21 cellular contexts compared by ENCODE assay signal in the genomic region with DNA sequence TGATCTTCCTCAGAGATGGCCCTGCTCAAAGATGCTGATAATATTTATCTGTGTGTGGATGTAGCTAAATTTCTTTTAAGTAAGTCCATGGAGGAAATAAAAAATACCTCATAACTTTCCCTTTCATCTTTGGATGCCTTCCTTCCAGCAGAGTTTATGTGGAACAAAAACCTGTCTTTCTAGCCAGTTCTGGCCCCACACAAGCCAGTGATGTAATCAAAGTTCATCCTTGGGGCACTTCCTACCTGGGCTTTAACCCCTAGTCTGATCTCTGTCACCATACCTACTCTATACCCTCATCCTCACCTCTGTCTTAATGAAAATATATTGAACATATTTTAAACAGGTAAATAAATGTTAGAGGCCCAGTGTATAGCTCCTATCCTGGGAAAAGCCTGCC.
"Had no signal": no experiment of that assay in that cellular context is flagged by ENCODE, and none has a peak within 500 bp of the region (broad histone marks: within the 10 kb centered on the region; RNA-seq: fewer than 3 reads in every experiment).

No MANE protein-coding gene starts in this region.

- H3K4me3 ChIP-seq: coronary artery, dorsolateral prefrontal cortex, esophagus squamous epithelium, hepatocyte, mucosa of descending colon, spleen, testis, tibial nerve had no signal

- H3K4me3 Mint-ChIP-seq: naive thymus-derived CD8-positive, alpha-beta T cell; stimulated activated naive B cell treated with anti-CD40 and anti-IgM and Interleukin-4, amounts not matched to agents 10 μg/mL and 1 μg/mL and 100 μg/mL, for 72 hours; stimulated activated naive CD8-positive, alpha-beta T cell treated with anti-CD3 and anti-CD28 coated beads, Interleukin-15, amount 100 ng/mL, for 72 hours had no signal

- H3K79me2 ChIP-seq: hepatocyte had no signal

- H3K27me3 Mint-ChIP-seq: naive thymus-derived CD8-positive, alpha-beta T cell; stimulated activated naive B cell treated with anti-CD40 and anti-IgM and Interleukin-4, amounts not matched to agents 10 μg/mL and 1 μg/mL and 100 μg/mL, for 72 hours; stimulated activated naive CD8-positive, alpha-beta T cell treated with anti-CD3 and anti-CD28 coated beads, Interleukin-15, amount 100 ng/mL, for 72 hours had no signal

- ATAC-seq: mucosa of descending colon; naive thymus-derived CD8-positive, alpha-beta T cell; sciatic nerve; stimulated activated naive B cell treated with anti-CD40 and anti-IgM and Interleukin-4, amounts not matched to agents 10 μg/mL and 1 μg/mL and 100 μg/mL, for 72 hours; stimulated activated naive CD8-positive, alpha-beta T cell treated with anti-CD3 and anti-CD28 coated beads, Interleukin-15, amount 100 ng/mL, for 72 hours had no signal

- H3K9me3 Mint-ChIP-seq: stimulated activated naive B cell treated with anti-CD40 and anti-IgM and Interleukin-4, amounts not matched to agents 10 μg/mL and 1 μg/mL and 100 μg/mL, for 72 hours; stimulated activated naive CD8-positive, alpha-beta T cell treated with anti-CD3 and anti-CD28 coated beads, Interleukin-15, amount 100 ng/mL, for 72 hours had no signal

- H3K27me3 ChIP-seq: dorsolateral prefrontal cortex, esophagus squamous epithelium, hepatocyte, neutrophil, spleen, testis, tibial nerve had no signal

- DNase-seq: dorsolateral prefrontal cortex; effector CD8-positive, alpha-beta T cell; esophagus squamous epithelium; foreskin fibroblast; head of caudate nucleus; kidney glomerular epithelial cell; mucosa of descending colon; naive thymus-derived CD8-positive, alpha-beta T cell; posterior cingulate gyrus; spleen; stimulated activated CD4-positive, alpha-beta T cell treated with anti-CD3 and anti-CD28 coated beads, Interleukin-15, amount 100 ng/mL, for 24 hours; stimulated activated CD4-positive, alpha-beta T cell treated with anti-CD3 and anti-CD28 coated beads, Interleukin-1b, Interleukin-23, amount 100 ng/mL, for 48 hours; stimulated activated CD4-positive, alpha-beta T cell treated with anti-CD3 and anti-CD28 coated beads, Interleukin-4, amount 100 ng/mL, for 4 hours; stimulated activated naive B cell treated with anti-CD40 and anti-IgM and Interleukin-4, amounts not matched to agents 10 μg/mL and 1 μg/mL and 100 μg/mL, for 72 hours; stimulated activated naive CD8-positive, alpha-beta T cell treated with anti-CD3 and anti-CD28 coated beads, Interleukin-15, amount 100 ng/mL, for 72 hours; testis had no signal

- H2AFZ ChIP-seq: hepatocyte had no signal

- H3K36me3 ChIP-seq: esophagus squamous epithelium, neutrophil, spleen, tibial nerve had no signal

- H3K9me3 ChIP-seq: esophagus squamous epithelium, mucosa of descending colon, neutrophil, spleen, testis had no signal

- H3K27ac ChIP-seq: coronary artery, dorsolateral prefrontal cortex, esophagus squamous epithelium, hepatocyte, neutrophil, spleen, testis, tibial nerve had no signal

- H3K4me1 Mint-ChIP-seq: stimulated activated naive B cell treated with anti-CD40 and anti-IgM and Interleukin-4, amounts not matched to agents 10 μg/mL and 1 μg/mL and 100 μg/mL, for 72 hours had no signal

- H3K27ac Mint-ChIP-seq: naive thymus-derived CD8-positive, alpha-beta T cell; stimulated activated naive B cell treated with anti-CD40 and anti-IgM and Interleukin-4, amounts not matched to agents 10 μg/mL and 1 μg/mL and 100 μg/mL, for 72 hours had no signal

- H3K4me2 ChIP-seq: hepatocyte had no signal

- H3K36me3 Mint-ChIP-seq: stimulated activated naive B cell treated with anti-CD40 and anti-IgM and Interleukin-4, amounts not matched to agents 10 μg/mL and 1 μg/mL and 100 μg/mL, for 72 hours had no signal

- H3K4me1 ChIP-seq: esophagus squamous epithelium, spleen, testis had no signal
